ENCODE assay signal across 17 cellular contexts in genomic region chr11:130729678-130730300, GRCh38.
DNase-seq lines count a peak whose midpoint lies in the region; ATAC-seq and TF ChIP-seq lines count a peak whose summit lies in the region.
"Had no signal": no experiment of that assay in that cellular context is flagged by ENCODE, and none has a peak within 500 bp of the region (broad histone marks: within the 10 kb centered on the region; RNA-seq: fewer than 3 reads in every experiment).

No MANE protein-coding gene starts in this region.

- H3K4me1 ChIP-seq in GM23338 (ENCODE audit: insufficient read depth) = no peaks in the 10 kb centered on the region
- H3K4me1 ChIP-seq in effector memory CD4-positive, alpha-beta T cell (ENCODE audit: control insufficient read depth, insufficient read depth, low read length, poor library complexity, severe bottlenecking) = no peaks in the 10 kb centered on the region
- H3K4me1 ChIP-seq: Caco-2 had no signal

- H3K4me3 Mint-ChIP-seq in GM23338 = no peak overlapping the region
- H3K4me3 Mint-ChIP-seq: CD8-positive, alpha-beta memory T cell; H9 had no signal

- peaks cover 21% of the 10 kb centered on the region for H3K9me3 Mint-ChIP-seq in GM23338

- no peaks in the 10 kb centered on the region for H3K9me3 ChIP-seq in effector memory CD4-positive, alpha-beta T cell (ENCODE audit: control insufficient read depth, low read length)

- no peaks in the 10 kb centered on the region for H3F3A ChIP-seq in GM23338 (replicated peaks; ENCODE audit: low read depth)

- H3K4me2 ChIP-seq in GM23338 = no peak overlapping the region
- H3K4me2 ChIP-seq: BLaER1 had no signal

- no peak for ATAC-seq in GM23338
- ATAC-seq: GM12878 had no signal

- 0 out of 2 replicates have a peak, but pooled peaks cover 8% of the 10 kb centered on the region for H3K9me2 ChIP-seq in GM23338 (ENCODE audit: insufficient read depth)

- H3K4me3 ChIP-seq in GM23338 (no peak overlapping the region), fibroblast of mammary gland (ENCODE audit: control insufficient read depth, low read depth, low read length) (no peak overlapping the region)
- no peak overlapping the region for H3K4me3 ChIP-seq in effector memory CD4-positive, alpha-beta T cell (ENCODE audit: insufficient read depth, low read depth, low read length, poor library complexity, severe bottlenecking)
- H3K4me3 ChIP-seq: BLaER1, GM12878 had no signal

- no peak overlapping the region for H3K27ac ChIP-seq in GM23338 (ENCODE audit: low read depth)
- H3K27ac ChIP-seq in effector memory CD4-positive, alpha-beta T cell (ENCODE audit: insufficient read depth, low read length, poor library complexity, severe bottlenecking) = no peak overlapping the region
- H3K27ac ChIP-seq: 22Rv1, BLaER1 had no signal

- H3K27me3 Mint-ChIP-seq in GM23338 (ENCODE audit: insufficient read depth, low read depth, poor library complexity) = peaks cover 4% of the 10 kb centered on the region

- peaks cover 10% of the 10 kb centered on the region; the same call in 1 of the 2 replicates for H3K36me3 ChIP-seq in GM23338 (ENCODE audit: insufficient read depth)
- no peaks in the 10 kb centered on the region for H3K36me3 ChIP-seq in effector memory CD4-positive, alpha-beta T cell (ENCODE audit: control insufficient read depth, insufficient read depth, low read length)
- H3K36me3 ChIP-seq: BLaER1 had no signal

- H3K27ac Mint-ChIP-seq in GM23338 = no peak overlapping the region
- H3K27ac Mint-ChIP-seq: H9 had no signal

- no peaks in the 10 kb centered on the region for H3K27me3 ChIP-seq in GM23338 (ENCODE audit: insufficient read depth)
- H3K27me3 ChIP-seq in effector memory CD4-positive, alpha-beta T cell (replicated peaks; ENCODE audit: control insufficient read depth, insufficient read depth, low read length, poor library complexity, severe bottlenecking) = no peaks in the 10 kb centered on the region
- H3K27me3 ChIP-seq: BLaER1 had no signal

- H3K36me3 Mint-ChIP-seq in GM23338 (ENCODE audit: low read depth) = peaks cover 10% of the 10 kb centered on the region

- TF ChIP-seq CTCF in GM23338 (conservative IDR thresholded peaks at IDR 0.05; ENCODE audit: low read depth in 2 of 2) (no peak), fibroblast of mammary gland (conservative IDR thresholded peaks at IDR 0.05; ENCODE audit: control insufficient read depth, insufficient read depth, low read depth, low read length) (no peak)

- H2AFZ ChIP-seq in GM23338 = no peak overlapping the region

- H4K20me1 ChIP-seq in GM23338 (replicated peaks; ENCODE audit: insufficient read depth) = no peaks in the 10 kb centered on the region
- H4K20me1 ChIP-seq: BLaER1 had no signal

- no peaks in the 10 kb centered on the region for H3K79me2 ChIP-seq in GM23338 (replicated peaks; ENCODE audit: insufficient read depth)

- DNase-seq in DMS 273 (lab: John Stamatoyannopoulos, UW; ENCODE audit: unreplicated experiment) = peak; percentile 19
- DNase-seq in DMS 273 treated with DMSO at 0.1 percent for 48 hours (lab: John Stamatoyannopoulos, UW) = no peak
- DNase-seq in GM23338 (ENCODE audit: low spot score) = peak; percentile 20
- DNase-seq in amniotic epithelial cell (ENCODE audit: low read depth) = peak; percentile 42
- DNase-seq in fibroblast of mammary gland (ENCODE audit: low read depth) = peak; percentile 32
- DNase-seq in activated effector memory CD4-positive, alpha-beta T cell treated with anti-CD3 and anti-CD28 coated beads, Interleukin-2, amount 50 U/mL, for 16 hours = no peak
- DNase-seq in NCI-H1092 treated with DMSO at 0.1 percent for 48 hours (lab: John Stamatoyannopoulos, UW) = no peak
- DNase-seq in effector memory CD4-positive, alpha-beta T cell = no peak
- DNase-seq: AML-193; Caco-2; CD8-positive, alpha-beta memory T cell; DMS79; GOT3; H9 had no signal

- no peaks in the 10 kb centered on the region for H3K4me1 Mint-ChIP-seq in GM23338
- H3K4me1 Mint-ChIP-seq: CD8-positive, alpha-beta memory T cell had no signal

TF ChIP-seq in GM23338, 12 proteins besides CTCF, POLR2A, EP300 and RAD21:
- no peak for TF ChIP-seq CREB1 (CRISPR knock-in tag; IDR thresholded peaks at IDR 0.05; ENCODE audit: low read depth)
- no peak for TF ChIP-seq STAT1 (IDR thresholded peaks at IDR 0.05; ENCODE audit: unreplicated experiment)

Comparison
In these comparisons a context has a peak if more than half of its experiments do, and no peak if none do; other contexts are left out.
1. DNase-seq: peak in DMS 273 (single experiment), GM23338 (single experiment), amniotic epithelial cell (single experiment) and fibroblast of mammary gland (single experiment); none in DMS 273 treated with DMSO at 0.1 percent for 48 hours (single experiment), activated effector memory CD4-positive, alpha-beta T cell treated with anti-CD3 and anti-CD28 coated beads, Interleukin-2, amount 50 U/mL, for 16 hours (single experiment), NCI-H1092 treated with DMSO at 0.1 percent for 48 hours (single experiment) and effector memory CD4-positive, alpha-beta T cell (0 of 3).